In genomic region chr2:217936952-217937351, GRCh38 we compare ENCODE assay signal across 1 cellular context.
TF ChIP-seq lines count a peak whose summit lies in the region.

No MANE protein-coding gene starts in this region.

TF ChIP-seq in WTC11, 78 proteins besides CTCF, POLR2A, EP300 and RAD21 (continued from another document):
- TF ChIP-seq, protein P1, sequence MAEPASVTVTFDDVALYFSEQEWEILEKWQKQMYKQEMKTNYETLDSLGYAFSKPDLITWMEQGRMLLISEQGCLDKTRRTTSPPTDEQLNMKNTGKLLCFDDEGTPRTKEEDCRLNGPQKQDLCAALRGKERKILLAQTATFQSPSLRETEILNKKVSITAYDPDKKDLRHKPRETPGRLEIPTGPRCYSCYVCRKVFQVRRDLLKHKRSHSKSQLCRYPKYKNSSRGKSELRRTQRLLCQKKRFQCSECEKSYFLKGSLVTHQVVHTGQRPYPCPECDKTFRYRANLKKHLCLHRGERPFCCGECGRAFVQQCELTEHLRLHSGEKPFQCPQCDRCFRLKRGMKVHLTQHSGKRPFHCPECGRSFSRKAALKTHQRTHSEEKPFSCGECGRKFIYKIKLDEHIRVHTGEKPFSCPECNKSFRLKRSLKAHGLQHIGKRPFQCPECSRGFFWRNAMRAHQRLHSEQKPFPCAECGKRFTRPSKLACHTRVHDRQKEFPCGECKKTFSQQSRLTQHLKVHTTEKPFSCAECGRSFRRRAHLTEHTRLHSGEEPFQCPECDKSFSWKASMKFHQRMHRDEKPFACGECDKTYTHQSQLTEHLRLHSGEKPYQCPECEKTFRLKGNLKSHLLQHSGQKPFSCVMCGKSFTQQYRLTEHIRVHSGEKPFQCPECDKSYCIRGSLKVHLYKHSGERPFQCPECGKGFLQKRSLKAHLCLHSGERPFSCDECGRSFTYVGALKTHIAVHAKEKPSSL (CRISPR knock-in tag; conservative IDR thresholded peaks at IDR 0.05) = no peak
- no peak for TF ChIP-seq ATF2 (CRISPR knock-in tag; IDR thresholded peaks at IDR 0.05; ENCODE audit: borderline replicate concordance, low read depth)
